ENCODE assay signal across 2 cellular contexts in the genomic region with DNA sequence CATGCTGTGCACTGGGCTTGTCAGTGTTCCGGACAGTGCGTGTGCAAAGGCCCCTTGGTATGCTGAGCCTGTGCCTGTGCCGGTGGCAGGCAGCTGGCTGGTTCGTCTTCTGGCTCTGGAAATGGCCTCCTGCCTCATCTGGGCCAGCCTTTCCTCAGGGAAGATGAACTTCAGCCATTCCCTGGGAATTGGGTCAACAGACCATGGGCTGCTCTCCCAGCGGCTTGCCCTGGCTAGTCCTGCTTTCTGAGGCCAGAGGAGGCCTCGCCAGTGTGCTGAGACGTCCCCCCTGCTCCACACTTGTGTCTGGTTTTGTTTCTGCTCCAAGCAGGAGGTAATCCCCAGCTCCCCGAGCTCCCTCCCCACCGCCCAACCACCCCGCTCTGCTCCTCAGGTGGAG.
TF ChIP-seq lines count a peak whose summit lies in the region.

No MANE protein-coding gene starts in this region.

TF ChIP-seq in GM23338, 12 proteins besides CTCF, POLR2A, EP300 and RAD21:
- TF ChIP-seq, protein P1, sequence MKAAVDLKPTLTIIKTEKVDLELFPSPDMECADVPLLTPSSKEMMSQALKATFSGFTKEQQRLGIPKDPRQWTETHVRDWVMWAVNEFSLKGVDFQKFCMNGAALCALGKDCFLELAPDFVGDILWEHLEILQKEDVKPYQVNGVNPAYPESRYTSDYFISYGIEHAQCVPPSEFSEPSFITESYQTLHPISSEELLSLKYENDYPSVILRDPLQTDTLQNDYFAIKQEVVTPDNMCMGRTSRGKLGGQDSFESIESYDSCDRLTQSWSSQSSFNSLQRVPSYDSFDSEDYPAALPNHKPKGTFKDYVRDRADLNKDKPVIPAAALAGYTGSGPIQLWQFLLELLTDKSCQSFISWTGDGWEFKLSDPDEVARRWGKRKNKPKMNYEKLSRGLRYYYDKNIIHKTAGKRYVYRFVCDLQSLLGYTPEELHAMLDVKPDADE (IDR thresholded peaks at IDR 0.05): no peak
- TF ChIP-seq ZNF331 (CRISPR knock-in tag; IDR thresholded peaks at IDR 0.05; ENCODE audit: low read depth) (no peak), STAT1 (IDR thresholded peaks at IDR 0.05; ENCODE audit: unreplicated experiment) (no peak)

TF ChIP-seq in H1, 55 proteins besides CTCF, POLR2A, EP300 and RAD21:
- no peak for TF ChIP-seq TAF1 (IDR thresholded peaks at IDR 0.05; ENCODE audit: low read depth, low read length)
